ENCODE assay signal across 13 cellular contexts in genomic region chr1:166272155-166272554, GRCh38.
DNase-seq lines count a peak whose midpoint lies in the region; ATAC-seq and TF ChIP-seq lines count a peak whose summit lies in the region.
"Had no signal": no experiment of that assay in that cellular context is flagged by ENCODE, and none has a peak within 500 bp of the region (broad histone marks: within the 10 kb centered on the region; RNA-seq: fewer than 3 reads in every experiment).

No MANE protein-coding gene starts in this region.

- no peaks in the 10 kb centered on the region for H3K27me3 ChIP-seq in psoas muscle (ENCODE audit: insufficient read depth in 3 of 3, low read length in 2 of 3)
- H3K27me3 ChIP-seq: tibial artery had no signal

- no peaks in the 10 kb centered on the region for H3K9me3 ChIP-seq in psoas muscle
- H3K9me3 ChIP-seq: tibial artery had no signal

- H3K36me3 ChIP-seq in psoas muscle (ENCODE audit: insufficient read depth in 1 of 2, low read depth in 1 of 2): no peaks in the 10 kb centered on the region
- H3K36me3 ChIP-seq: tibial artery had no signal

- ATAC-seq in GM18517 (IDR thresholded peaks at IDR 0.05; ENCODE audit: unreplicated experiment) (peak; percentile 61), GM21526 (IDR thresholded peaks at IDR 0.05; ENCODE audit: low FRiP score, unreplicated experiment) (peak; percentile 93), HG03095 (IDR thresholded peaks at IDR 0.05; ENCODE audit: unreplicated experiment) (peak; percentile 75), psoas muscle (no peak)

- H3K4me3 ChIP-seq in psoas muscle: no peak overlapping the region
- H3K4me3 ChIP-seq: lung, tibial artery had no signal

- WGBS in psoas muscle, 3 donors: 96% methylated on average over 1 of the region's 1 CpG

- H3K4me1 ChIP-seq in psoas muscle: peaks cover 6% of the 10 kb centered on the region
- H3K4me1 ChIP-seq: tibial artery had no signal

- no peak overlapping the region for H3K27ac ChIP-seq in psoas muscle
- H3K27ac ChIP-seq: tibial artery had no signal

- DNase-seq in OCI-M1 (lab: John Stamatoyannopoulos, UW): peak; percentile 38
- no peak for DNase-seq in GM19240 (ENCODE audit: insufficient read length, low spot score)
- no peak for DNase-seq in Ammon's horn (ENCODE audit: low spot score)
- no peak for DNase-seq in psoas muscle
- DNase-seq in NCI-H146 treated with DMSO at 0.1 percent for 48 hours (lab: John Stamatoyannopoulos, UW; ENCODE audit: unreplicated experiment): no peak
- DNase-seq: activated naive CD4-positive, alpha-beta T cell treated with anti-CD3 and anti-CD28 coated beads, Interleukin-2, amount 10 ng/mL, durations not matched to agents 7 days and 5 days; DMS 273 treated with DMSO at 0.1 percent for 48 hours; NCI-H1048; tibial artery had no signal

- intact Hi-C loops in psoas muscle (cut with DNase I): no loop called here

- TF ChIP-seq CTCF in psoas muscle (IDR thresholded peaks at IDR 0.05): no peak

Comparison
In these comparisons a context has a peak if more than half of its experiments do, and no peak if none do; other contexts are left out.
1. ATAC-seq: peak in GM18517 (single experiment), GM21526 (single experiment) and HG03095 (single experiment); none in psoas muscle (0 of 4).